In the genomic region with DNA sequence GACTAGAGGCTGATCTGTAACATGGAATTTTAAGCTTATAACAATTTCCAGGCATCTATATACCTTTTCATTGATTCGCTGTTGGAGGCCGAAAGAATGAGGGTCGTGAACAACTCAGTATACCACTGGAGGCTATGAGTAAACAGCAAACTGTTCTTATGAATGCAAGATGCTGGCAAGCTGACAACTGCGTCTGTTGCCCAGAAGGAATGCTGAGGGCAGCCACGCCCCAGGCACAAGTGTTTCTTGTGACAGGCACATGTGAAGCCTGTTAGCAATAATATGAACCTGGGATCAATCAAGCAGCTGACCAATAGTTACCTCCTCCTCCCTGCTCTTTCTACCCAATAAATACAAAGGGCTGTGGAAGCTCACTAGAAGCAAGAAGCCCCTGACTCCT, we compare ENCODE assay signal across 28 cellular contexts. TPM values are rescaled to one million over a fixed set of nuclear protein-coding genes. Genes with fewer than 3 reads are reported as not detected.
DNase-seq lines count a peak whose midpoint lies in the region; FAIRE-seq and TF ChIP-seq lines count a peak whose summit lies in the region.
"Had no signal": no experiment of that assay in that cellular context is flagged by ENCODE, and none has a peak within 500 bp of the region (broad histone marks: within the 10 kb centered on the region; RNA-seq: fewer than 3 reads in every experiment).

No MANE protein-coding gene starts in this region.

- H3K79me1 ChIP-seq in mesenchymal stem cell (replicated peaks; ENCODE audit: low read length, poor library complexity, severe bottlenecking): peaks cover 20% of the 10 kb centered on the region

- TF ChIP-seq CTCF in bronchial epithelial cell (IDR thresholded peaks at IDR 0.05; ENCODE audit: insufficient read depth, low read length, severe bottlenecking) (no peak), thyroid gland (IDR thresholded peaks at IDR 0.05) (no peak), kidney (IDR thresholded peaks at IDR 0.05; ENCODE audit: borderline replicate concordance, extremely low read depth, insufficient read depth) (no peak)

- peak; percentile 60 for FAIRE-seq in bronchial epithelial cell (lab: Jason Lieb, UNC)
- no peak for FAIRE-seq in kidney (lab: Jason Lieb, UNC)
- FAIRE-seq: TTC549 had no signal

- no peak overlapping the region for H2AFZ ChIP-seq in mesenchymal stem cell (ENCODE audit: low read depth, low read length)
- H2AFZ ChIP-seq: GM23338 had no signal

- H4K8ac ChIP-seq in mesenchymal stem cell (ENCODE audit: low read length): no peak overlapping the region

- H3K36me3 ChIP-seq in bronchial epithelial cell (ENCODE audit: control insufficient read depth, insufficient read depth, low read length) (peaks cover 34% of the 10 kb centered on the region), thyroid gland (peaks cover 53 to 91% of the 10 kb centered on the region in 2 donors), mesenchymal stem cell (ENCODE audit: control insufficient read depth in 1 of 2, insufficient read depth in 2 of 2, low read depth in 1 of 2, low read length in 2 of 2) (peaks cover 44 to 98% of the 10 kb centered on the region in 2 experiments), kidney (ENCODE audit: control insufficient read depth in 1 of 2, insufficient read depth in 2 of 2, low read length in 2 of 2) (peaks cover 57 to 80% of the 10 kb centered on the region in 2 donors)

- no peak overlapping the region for H3K4me2 ChIP-seq in mesenchymal stem cell (ENCODE audit: low read length, poor library complexity, severe bottlenecking)
- H3K4me2 ChIP-seq: BLaER1, GM23338 had no signal

- no peak overlapping the region for H3K18ac ChIP-seq in mesenchymal stem cell (ENCODE audit: low read depth in 1 of 2, low read length in 2 of 2)

- H3K27me3 ChIP-seq in bronchial epithelial cell (ENCODE audit: control insufficient read depth, insufficient read depth, low read length) (no peaks in the 10 kb centered on the region), thyroid gland (no peaks in the 10 kb centered on the region), mesenchymal stem cell (ENCODE audit: control insufficient read depth in 1 of 2, insufficient read depth in 1 of 2, low read length in 2 of 2) (no peaks in the 10 kb centered on the region)
- H3K27me3 ChIP-seq: BLaER1, cardiac muscle cell, testis had no signal

- DNase-seq in DMS79 treated with DMSO at 0.1 percent for 48 hours (lab: John Stamatoyannopoulos, UW) (peak; percentile 0), DMS79 (lab: John Stamatoyannopoulos, UW) (no peak), bronchial epithelial cell (ENCODE audit: low read depth) (peak; percentile 30), iris pigment epithelial cell (ENCODE audit: low read depth) (peak; percentile 28), thyroid gland (peak; percentile 70 to 81), mesenchymal stem cell (no peak), kidney (no peak), NCI-H146 (lab: John Stamatoyannopoulos, UW) (no peak)
- DNase-seq: activated CD4-positive, CD25-positive, alpha-beta regulatory T cell treated with anti-CD3 and anti-CD28 coated beads, Interleukin-2, amount 50 U/mL, for 72 hours; activated naive CD4-positive, alpha-beta T cell treated with Interleukin-2 at 50 U/mL for 16 hours; activated T-cell treated with anti-CD3 and anti-CD28 coated beads, Interleukin-2, amount 50 U/mL, for 4 hours; amniotic stem cell; Karpas-422; NCI-H1092; NCI-H2029 treated with DMSO at 0.1 percent for 48 hours; SIG-M5; T-cell; testis had no signal

- no peak overlapping the region for H3K23ac ChIP-seq in mesenchymal stem cell (ENCODE audit: low read length in 2 of 2)

- TF ChIP-seq POLR2A in thyroid gland (IDR thresholded peaks at IDR 0.05): no peak

- H2BK15ac ChIP-seq in mesenchymal stem cell (ENCODE audit: low read depth, poor library complexity, severe bottlenecking): no peak overlapping the region

- H3K27ac ChIP-seq in thyroid gland (peak overlapping the region; percentile 24 to 43 (median 39)), mesenchymal stem cell (ENCODE audit: low read length, poor library complexity, severe bottlenecking) (no peak overlapping the region), kidney (ENCODE audit: low read depth in 2 of 2, low read length in 2 of 2) (no peak overlapping the region)
- H3K27ac ChIP-seq: 22Rv1, BLaER1, cardiac muscle cell, epithelial cell of prostate, prostate gland, skin epidermis, testis had no signal

- H2AK5ac ChIP-seq in mesenchymal stem cell (ENCODE audit: low read length, severe bottlenecking): no peak overlapping the region

- no peak overlapping the region for H2BK5ac ChIP-seq in mesenchymal stem cell (ENCODE audit: low read depth, low read length, poor library complexity, severe bottlenecking)

- H2BK120ac ChIP-seq in mesenchymal stem cell (ENCODE audit: low read depth, low read length): no peak overlapping the region

- H3K4me3 ChIP-seq in bronchial epithelial cell (ENCODE audit: low read depth, low read length): no peak overlapping the region
- H3K4me3 ChIP-seq in thyroid gland (replicated peaks in 1 of 3): no peak overlapping the region
- H3K4me3 ChIP-seq in mesenchymal stem cell (ENCODE audit: insufficient read depth in 1 of 2, low read depth in 1 of 2, low read length in 2 of 2): no peak overlapping the region
- no peak overlapping the region for H3K4me3 ChIP-seq in kidney (ENCODE audit: low read length in 2 of 2)
- H3K4me3 ChIP-seq: BLaER1, cardiac muscle cell, GM23338, prostate gland, skin epidermis, testis had no signal

- H3K9me3 ChIP-seq in thyroid gland: no peaks in the 10 kb centered on the region
- H3K9me3 ChIP-seq in mesenchymal stem cell (ENCODE audit: control insufficient read depth, low read length): no peaks in the 10 kb centered on the region
- no peaks in the 10 kb centered on the region for H3K9me3 ChIP-seq in kidney (ENCODE audit: control insufficient read depth in 1 of 2, low read length in 2 of 2)
- H3K9me3 ChIP-seq: BLaER1, prostate gland, testis had no signal

- H3K14ac ChIP-seq in mesenchymal stem cell (ENCODE audit: low read length in 2 of 2): no peak overlapping the region

- H3K9ac ChIP-seq in mesenchymal stem cell (ENCODE audit: low read length): no peak overlapping the region
- H3K9ac ChIP-seq in kidney (ENCODE audit: low read length in 2 of 2): no peak overlapping the region
- H3K9ac ChIP-seq: BLaER1 had no signal

- H3K4me1 ChIP-seq in thyroid gland: peaks cover 6 to 16% of the 10 kb centered on the region in 2 donors
- no peaks in the 10 kb centered on the region for H3K4me1 ChIP-seq in mesenchymal stem cell (ENCODE audit: control insufficient read depth, insufficient read depth, low read depth, low read length)
- no peaks in the 10 kb centered on the region for H3K4me1 ChIP-seq in kidney (ENCODE audit: control insufficient read depth in 1 of 2, insufficient read depth in 1 of 2, low read depth in 1 of 2, low read length in 2 of 2)
- H3K4me1 ChIP-seq: BLaER1, prostate gland, testis had no signal

- H4K91ac ChIP-seq in mesenchymal stem cell (ENCODE audit: low read length): no peak overlapping the region

- no peak overlapping the region for H2BK12ac ChIP-seq in mesenchymal stem cell (ENCODE audit: low read length in 2 of 2)

- intact Hi-C loops in thyroid gland (cut with DNase I): no loop called here
- intact Hi-C loops in kidney (cut with DNase I): no loop called here

- no peak overlapping the region for H3K4ac ChIP-seq in mesenchymal stem cell (ENCODE audit: low read depth in 1 of 2, low read length in 2 of 2)

- 72 to 84% methylated on average over 5 of the region's 5 CpGs for WGBS in thyroid gland, 2 donors
- WGBS in mesenchymal stem cell: 95% methylated on average over 5 of the region's 5 CpGs

RNA-seq across cellular contexts. Expression of a gene that starts 15.3 kb away (rescaled TPM):
- 107 and 165 TPM in 2 replicates for total RNA-seq in bronchial epithelial cell
- total RNA-seq in thyroid gland: 10 to 100 TPM; 64.0 to 82.9 (median 77.7) TPM
- 47.5 TPM for polyA plus RNA-seq in mesenchymal stem cell (2013, experiment 1 of 2)
- 47.5 TPM for polyA plus RNA-seq in mesenchymal stem cell (2013, experiment 2 of 2)
- 69.7 TPM for total RNA-seq in kidney
- polyA plus RNA-seq in kidney (ENCODE audit: insufficient read depth, low read depth, low replicate concordance): 82.4 TPM

RNA-seq across cellular contexts. Expression of a gene that starts 39.1 kb away (rescaled TPM):
- total RNA-seq in bronchial epithelial cell: not detected in 2 replicates
- total RNA-seq in thyroid gland: not detected
- not detected for polyA plus RNA-seq in mesenchymal stem cell (2013, experiment 1 of 2)
- not detected for polyA plus RNA-seq in mesenchymal stem cell (2013, experiment 2 of 2)
- total RNA-seq in kidney: not detected
- not detected for polyA plus RNA-seq in kidney (ENCODE audit: insufficient read depth, low read depth, low replicate concordance)
- total RNA-seq: activated T-cell treated with anti-CD3 and anti-CD28 coated beads, Interleukin-2, amount 50 U/mL, for 4 hours; cardiac muscle cell; glomerular endothelial cell; GM23338; left lobe of liver; T-cell had no signal
- polyA plus RNA-seq: cardiac muscle cell, GM23338 had no signal

Comparison
In these comparisons a context has a peak if more than half of its experiments do, and no peak if none do; other contexts are left out.
1. DNase-seq: peak in DMS79 treated with DMSO at 0.1 percent for 48 hours (single experiment), bronchial epithelial cell (single experiment), iris pigment epithelial cell (single experiment) and thyroid gland (2 of 2); none in DMS79 (single experiment), mesenchymal stem cell (single experiment), kidney (single experiment) and NCI-H146 (single experiment).
2. H3K27ac ChIP-seq: peak in thyroid gland (3 of 3); none in mesenchymal stem cell (single experiment) and kidney (0 of 2).